ENCODE assay signal across 17 cellular contexts in the genomic region with DNA sequence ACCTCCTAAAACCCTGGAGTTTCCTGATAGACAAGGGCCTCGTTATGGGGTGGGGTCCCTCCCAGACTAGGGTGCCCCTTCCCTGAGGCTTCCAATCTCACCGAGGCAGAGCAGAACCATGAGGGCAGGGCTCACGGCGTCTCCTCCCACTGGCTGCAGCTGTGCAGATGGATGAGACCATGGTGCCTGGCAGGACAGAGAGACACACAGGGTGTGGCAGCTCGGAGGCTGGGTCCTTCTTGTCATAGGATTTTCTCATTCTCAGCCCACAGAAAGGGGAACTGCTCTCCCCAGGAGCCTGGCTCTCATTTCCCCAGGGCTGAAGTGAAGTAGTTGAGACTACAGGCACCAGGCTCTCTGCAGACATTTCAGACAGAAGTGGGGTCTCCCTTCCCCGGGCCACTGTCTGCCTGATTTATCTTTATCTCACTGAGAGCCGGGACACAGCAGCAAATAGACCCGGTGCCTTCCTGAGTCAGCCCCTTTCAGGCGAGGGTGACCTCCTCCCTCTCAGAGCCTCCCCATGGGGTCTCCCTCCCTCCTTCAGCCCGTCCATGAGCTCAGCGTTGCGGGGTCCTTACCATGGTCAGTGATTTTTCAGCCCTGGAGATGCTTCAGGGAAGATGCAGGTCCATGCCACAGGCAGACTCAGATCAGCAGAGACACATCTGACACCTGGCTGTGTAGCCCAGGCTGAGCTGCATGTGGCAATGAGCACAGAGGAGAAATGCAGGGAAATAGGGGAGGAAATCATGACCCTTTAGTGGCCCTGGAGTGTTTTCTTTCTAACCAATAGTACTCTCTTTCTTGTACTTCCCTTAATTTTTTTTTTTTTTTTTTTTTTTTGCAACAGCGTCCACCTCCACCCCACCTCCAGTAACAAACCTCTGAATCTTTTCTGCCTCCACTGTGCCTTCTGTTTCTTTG. TPM values are rescaled to one million over a fixed set of nuclear protein-coding genes. Genes with fewer than 3 reads are reported as not detected.
DNase-seq lines count a peak whose midpoint lies in the region; ATAC-seq and TF ChIP-seq lines count a peak whose summit lies in the region.
"Had no signal": no experiment of that assay in that cellular context is flagged by ENCODE, and none has a peak within 500 bp of the region (broad histone marks: within the 10 kb centered on the region; RNA-seq: fewer than 3 reads in every experiment).

A gene (minus strand): TSS at position 731 of the 927 bp plus-strand sequence. CDS start 147 bp downstream, at position 584.

- TF ChIP-seq CTCF in activated B cell treated with CpG ODN at 0.5 μM for 24 hours (IDR thresholded peaks at IDR 0.05) (no peak), lung (IDR thresholded peaks at IDR 0.05; ENCODE audit: control extremely low read depth, extremely low read depth) (no peak)

- WGBS in lung, 2 donors = 37 to 41% methylated on average over 13 of the region's 13 CpGs
- 54 to 60% methylated on average over 13 of the region's 13 CpGs for WGBS in aorta, 2 donors

- no peaks in the 10 kb centered on the region for H3K9me3 Mint-ChIP-seq in stimulated activated naive CD8-positive, alpha-beta T cell treated with anti-CD3 and anti-CD28 coated beads, Interleukin-15, amount 100 ng/mL, for 72 hours
- no peaks in the 10 kb centered on the region for H3K9me3 Mint-ChIP-seq in activated B cell treated with CpG ODN at 0.5 μM for 24 hours
- H3K9me3 Mint-ChIP-seq in activated CD4-positive, alpha-beta memory T cell treated with anti-CD3 and anti-CD28 coated beads for 36 hours = no peaks in the 10 kb centered on the region
- H3K9me3 Mint-ChIP-seq: activated T-helper 2 cell treated with anti-CD3 and anti-CD28 coated beads, Interferon-gamma antibody, Interleukin-2, Interleukin-4, amounts not matched to agents 10 μg/mL and 5 μg/mL and 100 μg/mL, durations not matched to agents 14 hours and 24 hours and 36 hours; T-helper 1 cell treated with Interleukin-12 subunit alpha and Interleukin-12 subunit beta and Interleukin-4 antibody, amounts not matched to agents 30 μg/mL and 1 μg/mL, for 36 hours had no signal

- POLR2A ChIA-PET in activated B cell treated with CpG ODN at 0.5 μM for 24 hours (lab: Charles Lee) = interaction anchor here (0.6 to 1.2 kb wide), 4 partner anchors 22 to 305 kb away, joined by 3 to 5 read pairs (median 3); no protein-coding TSS in a partner anchor
- POLR2A ChIA-PET in activated CD4-positive, alpha-beta memory T cell treated with anti-CD3 and anti-CD28 coated beads for 36 hours (lab: Charles Lee) = no interaction called here

- peaks cover 41% of the 10 kb centered on the region for H3K27me3 Mint-ChIP-seq in stimulated activated naive CD8-positive, alpha-beta T cell treated with anti-CD3 and anti-CD28 coated beads, Interleukin-15, amount 100 ng/mL, for 72 hours
- peaks cover 19% of the 10 kb centered on the region for H3K27me3 Mint-ChIP-seq in activated B cell treated with CpG ODN at 0.5 μM for 24 hours
- H3K27me3 Mint-ChIP-seq in activated CD4-positive, alpha-beta memory T cell treated with anti-CD3 and anti-CD28 coated beads for 36 hours = peaks cover 31% of the 10 kb centered on the region

- H3K27ac ChIP-seq in lung (ENCODE audit: low read depth in 1 of 2, low read length in 1 of 2) (peak within 1 kb of the TSS in 1 of 2 donors; percentile 66), aorta (ENCODE audit: low read depth in 1 of 2, low read length in 2 of 2) (no peak within 1 kb of the TSS)
- H3K27ac ChIP-seq: A549, ascending aorta, esophagus squamous epithelium, suprapubic skin had no signal

- H3K4me3 ChIP-seq in lung = no peak within 1 kb of the TSS
- H3K4me3 ChIP-seq in aorta (ENCODE audit: low read length in 2 of 2) = no peak within 1 kb of the TSS
- H3K4me3 ChIP-seq: A549, ascending aorta, esophagus squamous epithelium, suprapubic skin had no signal

- H3K27me3 ChIP-seq in lung (ENCODE audit: control insufficient read depth, insufficient read depth) = no peaks in the 10 kb centered on the region
- H3K27me3 ChIP-seq in aorta (ENCODE audit: control insufficient read depth in 1 of 2, insufficient read depth in 2 of 2, low read length in 1 of 2) = no peaks in the 10 kb centered on the region
- H3K27me3 ChIP-seq: ascending aorta had no signal

- peaks cover 0 to under 1% of the 10 kb centered on the region in 2 donors for H3K4me1 ChIP-seq in lung (ENCODE audit: control insufficient read depth in 2 of 2, insufficient read depth in 2 of 2, low read length in 2 of 2)
- H3K4me1 ChIP-seq in aorta (ENCODE audit: control insufficient read depth in 1 of 2, insufficient read depth in 2 of 2, low read length in 2 of 2) = no peaks in the 10 kb centered on the region
- H3K4me1 ChIP-seq: A549, ascending aorta, esophagus squamous epithelium, suprapubic skin had no signal

- DNase-seq in stimulated activated naive CD8-positive, alpha-beta T cell treated with anti-CD3 and anti-CD28 coated beads, Interleukin-15, Interleukin-2, amounts not matched to agents 100 U/mL and 50 U/mL, for 24 hours = no peak
- DNase-seq in stimulated activated naive CD8-positive, alpha-beta T cell treated with anti-CD3 and anti-CD28 coated beads, Interleukin-15, amount 100 ng/mL, for 72 hours = no peak
- DNase-seq in activated B cell treated with CpG ODN at 0.5 μM for 24 hours (no peak), lung (ENCODE audit: low spot score) (peak; percentile 43), aorta (peak in 1 of 2 donors; percentile 70), DMS114 treated with DMSO at 0.1 percent for 48 hours (lab: John Stamatoyannopoulos, UW; ENCODE audit: unreplicated experiment) (no peak)
- no peak for DNase-seq in activated CD4-positive, alpha-beta memory T cell treated with anti-CD3 and anti-CD28 coated beads for 36 hours
- DNase-seq: Calu3, cortex of kidney, esophagus squamous epithelium, H9 had no signal

- H3K36me3 Mint-ChIP-seq in activated B cell treated with CpG ODN at 0.5 μM for 24 hours (ENCODE audit: low read depth) = no peaks in the 10 kb centered on the region
- no peaks in the 10 kb centered on the region for H3K36me3 Mint-ChIP-seq in activated CD4-positive, alpha-beta memory T cell treated with anti-CD3 and anti-CD28 coated beads for 36 hours

- H3K4me1 Mint-ChIP-seq in stimulated activated naive CD8-positive, alpha-beta T cell treated with anti-CD3 and anti-CD28 coated beads, Interleukin-15, amount 100 ng/mL, for 72 hours = no peaks in the 10 kb centered on the region
- H3K4me1 Mint-ChIP-seq in activated B cell treated with CpG ODN at 0.5 μM for 24 hours = peaks cover 24% of the 10 kb centered on the region
- no peaks in the 10 kb centered on the region for H3K4me1 Mint-ChIP-seq in activated CD4-positive, alpha-beta memory T cell treated with anti-CD3 and anti-CD28 coated beads for 36 hours (ENCODE audit: low read depth)
- H3K4me1 Mint-ChIP-seq: H9 had no signal

- no peak within 1 kb of the TSS for H3K4me3 Mint-ChIP-seq in stimulated activated naive CD8-positive, alpha-beta T cell treated with anti-CD3 and anti-CD28 coated beads, Interleukin-15, amount 100 ng/mL, for 72 hours
- peak within 1 kb of the TSS; percentile 52 for H3K4me3 Mint-ChIP-seq in activated B cell treated with CpG ODN at 0.5 μM for 24 hours
- no peak within 1 kb of the TSS for H3K4me3 Mint-ChIP-seq in activated CD4-positive, alpha-beta memory T cell treated with anti-CD3 and anti-CD28 coated beads for 36 hours
- H3K4me3 Mint-ChIP-seq: H9; T-helper 1 cell treated with Interleukin-12 subunit alpha and Interleukin-12 subunit beta and Interleukin-4 antibody, amounts not matched to agents 30 μg/mL and 1 μg/mL, for 36 hours had no signal

- peak; percentile 40 for ATAC-seq in stimulated activated naive CD8-positive, alpha-beta T cell treated with anti-CD3 and anti-CD28 coated beads, Interleukin-15, Interleukin-2, amounts not matched to agents 100 U/mL and 50 U/mL, for 24 hours
- no peak for ATAC-seq in stimulated activated naive CD8-positive, alpha-beta T cell treated with anti-CD3 and anti-CD28 coated beads, Interleukin-15, amount 100 ng/mL, for 72 hours
- ATAC-seq in activated B cell treated with CpG ODN at 0.5 μM for 24 hours (ENCODE audit: low read depth) (peak; percentile 90), lung (ENCODE audit: insufficient read depth, low FRiP score) (no peak), aorta (ENCODE audit: low FRiP score) (peak; percentile 46), GM21717 (IDR thresholded peaks at IDR 0.05; ENCODE audit: unreplicated experiment) (no peak)

- H3K36me3 ChIP-seq in lung (ENCODE audit: control insufficient read depth in 2 of 2, insufficient read depth in 2 of 2, low read length in 2 of 2) (no peaks in the 10 kb centered on the region), aorta (ENCODE audit: control insufficient read depth in 1 of 2, insufficient read depth in 2 of 2, low read length in 1 of 2) (no peaks in the 10 kb centered on the region)
- H3K36me3 ChIP-seq: ascending aorta, esophagus squamous epithelium, suprapubic skin had no signal

- H3K9me3 ChIP-seq in lung (ENCODE audit: control insufficient read depth in 2 of 2, insufficient read depth in 1 of 2, low read length in 1 of 2) = peaks cover 0 to 2% of the 10 kb centered on the region in 2 donors
- H3K9me3 ChIP-seq in aorta (ENCODE audit: control insufficient read depth, low read length) = no peaks in the 10 kb centered on the region
- H3K9me3 ChIP-seq: A549, ascending aorta, esophagus squamous epithelium, suprapubic skin had no signal

- intact Hi-C loops in activated B cell treated with CpG ODN at 0.5 μM for 24 hours (cut with micrococcal nuclease) (no loop called here), aorta (cut with DNase I) (no loop called here)
- intact Hi-C loops in activated CD4-positive, alpha-beta memory T cell treated with anti-CD3 and anti-CD28 coated beads for 36 hours (cut with micrococcal nuclease) = no loop called here

- peak within 1 kb of the TSS in 1 of 2 donors; percentile 81 for H3K27ac Mint-ChIP-seq in stimulated activated naive CD8-positive, alpha-beta T cell treated with anti-CD3 and anti-CD28 coated beads, Interleukin-15, amount 100 ng/mL, for 72 hours
- H3K27ac Mint-ChIP-seq in activated B cell treated with CpG ODN at 0.5 μM for 24 hours = no peak within 1 kb of the TSS
- no peak within 1 kb of the TSS for H3K27ac Mint-ChIP-seq in activated CD4-positive, alpha-beta memory T cell treated with anti-CD3 and anti-CD28 coated beads for 36 hours
- H3K27ac Mint-ChIP-seq: activated T-helper 2 cell treated with anti-CD3 and anti-CD28 coated beads, Interferon-gamma antibody, Interleukin-2, Interleukin-4, amounts not matched to agents 10 μg/mL and 5 μg/mL and 100 μg/mL, durations not matched to agents 14 hours and 24 hours and 36 hours; H9; T-helper 1 cell treated with Interleukin-12 subunit alpha and Interleukin-12 subunit beta and Interleukin-4 antibody, amounts not matched to agents 30 μg/mL and 1 μg/mL, for 36 hours had no signal

- CTCF ChIA-PET in activated B cell treated with CpG ODN at 0.5 μM for 24 hours (lab: Charles Lee) = interaction anchor here (1.3 kb wide), 2 partner anchors 42 to 47 kb away, joined by 4 read pairs; no protein-coding TSS in a partner anchor
- CTCF ChIA-PET in activated CD4-positive, alpha-beta memory T cell treated with anti-CD3 and anti-CD28 coated beads for 36 hours (lab: Charles Lee) = interaction anchor here (0.9 kb wide), 1 partner anchor 114 kb away, joined by 3 read pairs; no protein-coding TSS in a partner anchor

RNA-seq across cellular contexts. Expression of the gene that starts here (rescaled TPM):
- total RNA-seq in activated B cell treated with CpG ODN at 0.5 μM for 24 hours (1.3 and 1.9 TPM in 2 replicates), lung (10 to 100 TPM in 1 of 2 donors, 1 to 10 TPM in 1; 5.9 to 41.2 TPM), aorta (10 to 100 TPM in 1 of 2 donors, 1 to 10 TPM in 1; 5.5 to 10.8 TPM)
- polyA plus RNA-seq in lung (100 to 1,000 TPM in 1 of 2 donors, 10 to 100 TPM in 1; 11.2 to 262 TPM), aorta (1 to 10 TPM; 1.7 to 3.5 TPM)
- not detected for total RNA-seq in activated CD4-positive, alpha-beta memory T cell treated with anti-CD3 and anti-CD28 coated beads for 36 hours
- total RNA-seq: activated T-helper 2 cell treated with anti-CD3 and anti-CD28 coated beads, Interferon-gamma antibody, Interleukin-2, Interleukin-4, amounts not matched to agents 10 μg/mL and 5 μg/mL and 100 μg/mL, durations not matched to agents 14 hours and 24 hours and 36 hours; ascending aorta; Calu3; H9; suprapubic skin had no signal
- polyA plus RNA-seq: A549 had no signal

Comparison
In these comparisons a context has a peak if more than half of its experiments do, and no peak if none do; other contexts are left out.
1. ATAC-seq: peak in stimulated activated naive CD8-positive, alpha-beta T cell treated with anti-CD3 and anti-CD28 coated beads, Interleukin-15, Interleukin-2, amounts not matched to agents 100 U/mL and 50 U/mL, for 24 hours (single experiment), activated B cell treated with CpG ODN at 0.5 μM for 24 hours (single experiment) and aorta (single experiment); none in stimulated activated naive CD8-positive, alpha-beta T cell treated with anti-CD3 and anti-CD28 coated beads, Interleukin-15, amount 100 ng/mL, for 72 hours (single experiment), lung (single experiment) and GM21717 (single experiment).